ENCODE assay signal across 21 cellular contexts in genomic region chr14:105495990-105496830, GRCh38. TPM values are rescaled to one million over a fixed set of nuclear protein-coding genes. Genes with fewer than 3 reads are reported as not detected.
DNase-seq lines count a peak whose midpoint lies in the region; ATAC-seq and TF ChIP-seq lines count a peak whose summit lies in the region.
"Had no signal": no experiment of that assay in that cellular context is flagged by ENCODE, and none has a peak within 500 bp of the region (broad histone marks: within the 10 kb centered on the region; RNA-seq: fewer than 3 reads in every experiment).

No MANE protein-coding gene starts in this region.

- H3K27ac ChIP-seq in HEK293 (ENCODE audit: extremely low read depth, low read depth, low read length) (no peak overlapping the region), left ventricle myocardium inferior (replicated peaks) (peak overlapping the region; percentile 74)
- H3K27ac ChIP-seq: A549, KMS-11, SJSA1, vagina had no signal

- POLR2A ChIA-PET in HEK293 (lab: Yijun Ruan, JAX), result no interaction called here

- no peaks in the 10 kb centered on the region for H3K9me3 ChIP-seq in HEK293 (ENCODE audit: control insufficient read depth, insufficient read depth, low read depth, low read length)
- H3K9me3 ChIP-seq in left ventricle myocardium inferior (replicated peaks), result no peaks in the 10 kb centered on the region
- H3K9me3 ChIP-seq: A549, BE2C, SJSA1, vagina had no signal

- H3K36me3 ChIP-seq in HEK293 (ENCODE audit: control insufficient read depth in 2 of 2, insufficient read depth in 1 of 2, low read length in 2 of 2) (peaks cover 0 to 24% of the 10 kb centered on the region in 2 experiments; a peak in 1 of 3 replicates), left ventricle myocardium inferior (peaks cover 9% of the 10 kb centered on the region)
- H3K36me3 ChIP-seq: vagina had no signal

- no peak for ATAC-seq in GM21360 (IDR thresholded peaks at IDR 0.05; ENCODE audit: unreplicated experiment)
- ATAC-seq: A549 had no signal

- no peaks in the 10 kb centered on the region for H3K27me3 ChIP-seq in left ventricle myocardium inferior (ENCODE audit: low read depth)
- H3K27me3 ChIP-seq: BE2C, SJSA1, vagina had no signal

- CTCF ChIA-PET in HEK293 (lab: Yijun Ruan, JAX), result interaction anchor here (0.6 kb wide), 1 partner anchor 11 kb away, joined by 3 read pairs; no protein-coding TSS in a partner anchor

- intact Hi-C loops in left ventricle myocardium inferior (cut with micrococcal nuclease) (no loop called here), posterior vena cava (cut with DNase I) (no loop called here)

- peak; percentile 15 for DNase-seq in activated CD8-positive, alpha-beta memory T cell treated with anti-CD3 and anti-CD28 coated beads, Interleukin-2, amount 50 U/mL, for 4 hours
- DNase-seq in activated CD8-positive, alpha-beta memory T cell treated with anti-CD3 and anti-CD28 coated beads for 24 hours, result no peak
- DNase-seq in left ventricle myocardium inferior, result peak; percentile 2
- peak; percentile 79 for DNase-seq in posterior vena cava (ENCODE audit: low spot score)
- DNase-seq in iPS-NIHi7 (ENCODE audit: extremely low spot score), result no peak
- DNase-seq in OCI-M1 (lab: John Stamatoyannopoulos, UW), result no peak
- DNase-seq: activated CD4-positive, alpha-beta T cell treated with anti-CD3 and anti-CD28 coated beads, Interleukin-2, amount 50 U/mL, for 48 hours; activated naive CD4-positive, alpha-beta T cell treated with anti-CD3 and anti-CD28 coated beads for 36 hours; EL; MV-4-11; NCI-H1694 treated with DMSO at 0.1 percent for 48 hours; NCI-H748 treated with DMSO at 0.1 percent for 48 hours; nucleus accumbens had no signal

- H3K4me1 ChIP-seq in HEK293 (ENCODE audit: control insufficient read depth, insufficient read depth, low read length) (no peaks in the 10 kb centered on the region; the same call in 1 of the 2 replicates), left ventricle myocardium inferior (peaks cover 32% of the 10 kb centered on the region)

- no peak overlapping the region for H3K4me3 ChIP-seq in HEK293 (ENCODE audit: low read depth, low read length)
- H3K4me3 ChIP-seq in left ventricle myocardium inferior, result no peak overlapping the region
- H3K4me3 ChIP-seq: A549, SJSA1, vagina had no signal

- TF ChIP-seq CTCF in HEK293 (tag by site-specific recombination; IDR thresholded peaks at IDR 0.05) (no peak), left ventricle myocardium inferior (IDR thresholded peaks at IDR 0.05; ENCODE audit: borderline replicate concordance) (no peak)

TF ChIP-seq in HEK293, 187 proteins besides CTCF, POLR2A, EP300 and RAD21:
- peak; percentile 81 for TF ChIP-seq ZFHX2 (tag by site-specific recombination; conservative IDR thresholded peaks at IDR 0.05)
- no peak for TF ChIP-seq ZNF112 (tag by site-specific recombination; IDR thresholded peaks at IDR 0.05)
- TF ChIP-seq ZNF473 (tag by site-specific recombination; IDR thresholded peaks at IDR 0.05), result no peak
- TF ChIP-seq EGR2 (tag by site-specific recombination; IDR thresholded peaks at IDR 0.05; ENCODE audit: low read depth), result peak; percentile 55
TF ChIP-seq in HEK293: peak in this region for 2.

RNA-seq across cellular contexts. Expression of gene TEDC1, which starts 5.2 kb away (rescaled TPM):
- total RNA-seq in left ventricle myocardium inferior (4.0 TPM), posterior vena cava (10 to 100 TPM in 1 of 2 donors, 1 to 10 TPM in 1; 7.9 to 15.4 TPM)

RNA-seq across cellular contexts. Expression of gene CRIP1, which starts 9.5 kb away (rescaled TPM):
- 65.9 TPM for total RNA-seq in left ventricle myocardium inferior
- 100 to 1,000 TPM; 122 to 285 TPM for total RNA-seq in posterior vena cava

RNA-seq across cellular contexts. Expression of gene CRIP2, which starts 21.6 kb away (rescaled TPM):
- 1,068 TPM for total RNA-seq in left ventricle myocardium inferior
- 100 to 1,000 TPM; 187 to 199 TPM for total RNA-seq in posterior vena cava
- total RNA-seq: activated naive CD4-positive, alpha-beta T cell treated with anti-CD3 and anti-CD28 coated beads for 36 hours; OCI-LY7 had no signal

RNA-seq across cellular contexts. Expression of gene TMEM121, which starts 30.2 kb away (rescaled TPM):
- total RNA-seq in left ventricle myocardium inferior (2.1 TPM), posterior vena cava (1 to 10 TPM; 1.9 to 2.2 TPM)

Comparison
In these comparisons a context has a peak if more than half of its experiments do, and no peak if none do; other contexts are left out.
1. DNase-seq: peak in activated CD8-positive, alpha-beta memory T cell treated with anti-CD3 and anti-CD28 coated beads, Interleukin-2, amount 50 U/mL, for 4 hours (single experiment), left ventricle myocardium inferior (single experiment) and posterior vena cava (single experiment); none in activated CD8-positive, alpha-beta memory T cell treated with anti-CD3 and anti-CD28 coated beads for 24 hours (single experiment), iPS-NIHi7 (single experiment) and OCI-M1 (single experiment).